In genomic region chr4:120994521-120994920, GRCh38 we compare ENCODE assay signal across 15 cellular contexts.
DNase-seq lines count a peak whose midpoint lies in the region; ATAC-seq and TF ChIP-seq lines count a peak whose summit lies in the region.
"Had no signal": no experiment of that assay in that cellular context is flagged by ENCODE, and none has a peak within 500 bp of the region (broad histone marks: within the 10 kb centered on the region; RNA-seq: fewer than 3 reads in every experiment).

No MANE protein-coding gene starts in this region.

- H2BK15ac ChIP-seq in H9 (ENCODE audit: low read depth, low read length) = no peak overlapping the region

- H4K8ac ChIP-seq in H9 (replicated peaks; ENCODE audit: insufficient read length, low read depth, low read length) = no peak overlapping the region

- no peak overlapping the region for H3K4me3 ChIP-seq in upper lobe of left lung
- H3K4me3 ChIP-seq: BLaER1 treated with 17β-estradiol and CSF1 and Interleukin-3, amounts not matched to agents 10 nM and 100 nM; GM12878; GM23248; HAP-1; K562 had no signal

- no peaks in the 10 kb centered on the region for H3K9me3 ChIP-seq in H9 (ENCODE audit: control insufficient read depth, low read depth, low read length)
- no peaks in the 10 kb centered on the region for H3K9me3 ChIP-seq in upper lobe of left lung
- H3K9me3 ChIP-seq: BLaER1 treated with 17β-estradiol and CSF1 and Interleukin-3, amounts not matched to agents 10 nM and 100 nM; HAP-1 had no signal

- no peak overlapping the region for H3K14ac ChIP-seq in H9 (ENCODE audit: insufficient read depth, low read length)

- H3K36me3 Mint-ChIP-seq in H9 (ENCODE audit: insufficient read depth in 1 of 3, low read depth in 3 of 3) = no peaks in the 10 kb centered on the region; a peak in 1 of 7 replicates
- H3K36me3 Mint-ChIP-seq in naive thymus-derived CD8-positive, alpha-beta T cell = peaks cover 0 to 2% (median 0%) of the 10 kb centered on the region in 3 donors
- H3K36me3 Mint-ChIP-seq: CD4-positive, CD25-positive, alpha-beta regulatory T cell had no signal

- H3K18ac ChIP-seq in H9 (ENCODE audit: insufficient read length, low read depth, low read length) = no peak overlapping the region

- H3K27ac ChIP-seq in H9 (ENCODE audit: insufficient read length, low read depth, low read length) (no peak overlapping the region), upper lobe of left lung (no peak overlapping the region)
- H3K27ac ChIP-seq: BLaER1 treated with 17β-estradiol and CSF1 and Interleukin-3, amounts not matched to agents 10 nM and 100 nM; GM23248 had no signal

- H4K20me1 ChIP-seq in H9 (ENCODE audit: control insufficient read depth, insufficient read depth, insufficient read length) = no peaks in the 10 kb centered on the region
- H4K20me1 ChIP-seq: BLaER1 treated with 17β-estradiol and CSF1 and Interleukin-3, amounts not matched to agents 10 nM and 100 nM had no signal

- H2BK120ac ChIP-seq in H9 (ENCODE audit: low read depth, low read length, poor library complexity, severe bottlenecking) = no peak overlapping the region

- H2BK20ac ChIP-seq in H9 (ENCODE audit: low read depth, low read length, poor library complexity, severe bottlenecking) = no peak overlapping the region

- no peak overlapping the region for H3K23ac ChIP-seq in H9 (ENCODE audit: insufficient read length, low read depth, low read length)

- H3K4me3 Mint-ChIP-seq in H9 = no peak overlapping the region
- H3K4me3 Mint-ChIP-seq in naive thymus-derived CD8-positive, alpha-beta T cell = peak overlapping the region in 5 of 10 donors; percentile 17 to 70 (median 49)
- H3K4me3 Mint-ChIP-seq: CD4-positive, CD25-positive, alpha-beta regulatory T cell had no signal

- no peak overlapping the region for H3K9ac ChIP-seq in H9 (ENCODE audit: extremely low read depth, insufficient read length, low read length)
- H3K9ac ChIP-seq: BLaER1 treated with 17β-estradiol and CSF1 and Interleukin-3, amounts not matched to agents 10 nM and 100 nM; GM23248 had no signal

- H3K27ac Mint-ChIP-seq in H9 = no peak overlapping the region
- peak overlapping the region in 7 of 10 donors; percentile 7 to 75 (median 53) for H3K27ac Mint-ChIP-seq in naive thymus-derived CD8-positive, alpha-beta T cell
- H3K27ac Mint-ChIP-seq: CD4-positive, CD25-positive, alpha-beta regulatory T cell had no signal

- POLR2A ChIA-PET in naive thymus-derived CD8-positive, alpha-beta T cell (lab: Charles Lee) = interaction anchor here (1.4 kb wide), 1 partner anchor 9 kb away, joined by 4 read pairs; no protein-coding TSS in a partner anchor

- no peak overlapping the region for H3K56ac ChIP-seq in H9 (ENCODE audit: insufficient read length, low read depth, low read length)

- no peak for TF ChIP-seq POLR2A in upper lobe of left lung (IDR thresholded peaks at IDR 0.05)

- TF ChIP-seq CTCF in H9 (conservative IDR thresholded peaks at IDR 0.05) = no peak
- no peak for TF ChIP-seq CTCF in upper lobe of left lung (IDR thresholded peaks at IDR 0.05)

- H3K23me2 ChIP-seq in H9 (ENCODE audit: insufficient read length, low read depth, low read length, poor library complexity, severe bottlenecking) = no peaks in the 10 kb centered on the region

- TF ChIP-seq EP300 in upper lobe of left lung (IDR thresholded peaks at IDR 0.05) = no peak

- no peak overlapping the region for H2AK5ac ChIP-seq in H9 (ENCODE audit: insufficient read length, low read length)

- no peak overlapping the region for H2BK12ac ChIP-seq in H9 (ENCODE audit: insufficient read length, low read depth, low read length)

- H3K4me2 ChIP-seq in H9 (ENCODE audit: insufficient read depth, insufficient read length, low read length) = no peak overlapping the region
- H3K4me2 ChIP-seq: BLaER1 treated with 17β-estradiol and CSF1 and Interleukin-3, amounts not matched to agents 10 nM and 100 nM had no signal

- peak overlapping the region; percentile 48 for H2AFZ ChIP-seq in H9 (ENCODE audit: low read length)
- H2AFZ ChIP-seq: GM23248 had no signal

- H3K79me1 ChIP-seq in H9 (ENCODE audit: insufficient read depth, low read depth, low read length, poor library complexity, severe bottlenecking) = no peaks in the 10 kb centered on the region

- WGBS in H9 (ENCODE audit: extremely low coverage, insufficient read length, low lambda C conversion rate) = no CpG with 5 or more reads among the region's 1 CpG
- 100% methylated on average over 1 of the region's 1 CpG; no CpG with 5 or more reads in 1 of the 2 donors for WGBS in upper lobe of left lung, 2 donors

- no peaks in the 10 kb centered on the region for H3K27me3 Mint-ChIP-seq in H9 (ENCODE audit: low read depth)
- H3K27me3 Mint-ChIP-seq in naive thymus-derived CD8-positive, alpha-beta T cell = no peaks in the 10 kb centered on the region

- no peak overlapping the region for H4K91ac ChIP-seq in H9 (ENCODE audit: insufficient read length, low read depth, low read length)

- no peak overlapping the region for H3T11ph ChIP-seq in H9 (ENCODE audit: low read length)

- no peak overlapping the region for H2BK5ac ChIP-seq in H9 (ENCODE audit: insufficient read length, low read length)

- DNase-seq in NCI-H510A treated with DMSO at 0.1 percent for 48 hours (lab: John Stamatoyannopoulos, UW) (peak; percentile 27), NCI-H510A (lab: John Stamatoyannopoulos, UW) (no peak), H9 (no peak), NCI-H69 (lab: John Stamatoyannopoulos, UW) (peak; percentile 4), upper lobe of left lung (no peak)
- DNase-seq in naive thymus-derived CD8-positive, alpha-beta T cell = peak in 1 of 10 donors; percentile 9
- no peak for DNase-seq in stimulated activated CD4-positive, alpha-beta T cell treated with anti-CD3 and anti-CD28 coated beads, Interleukin-1b, Interleukin-23, amount 100 ng/mL, for 48 hours
- DNase-seq: ACHN; CD4-positive, CD25-positive, alpha-beta regulatory T cell; DMS79; GM23248 had no signal

- no peaks in the 10 kb centered on the region for H3K79me2 ChIP-seq in H9 (ENCODE audit: insufficient read depth, low read length)

- no peaks in the 10 kb centered on the region for H3K27me3 ChIP-seq in H9 (ENCODE audit: insufficient read depth, low read length)
- H3K27me3 ChIP-seq in upper lobe of left lung = no peaks in the 10 kb centered on the region
- H3K27me3 ChIP-seq: BLaER1 treated with 17β-estradiol and CSF1 and Interleukin-3, amounts not matched to agents 10 nM and 100 nM had no signal

- H3K36me3 ChIP-seq in upper lobe of left lung = no peaks in the 10 kb centered on the region
- H3K36me3 ChIP-seq: BLaER1 treated with 17β-estradiol and CSF1 and Interleukin-3, amounts not matched to agents 10 nM and 100 nM; HAP-1 had no signal

- no peaks in the 10 kb centered on the region; a peak in 2 of 5 replicates for H3K9me3 Mint-ChIP-seq in H9
- H3K9me3 Mint-ChIP-seq in naive thymus-derived CD8-positive, alpha-beta T cell = peaks cover 0 to 9% (median 4%) of the 10 kb centered on the region in 9 donors

- ATAC-seq in naive thymus-derived CD8-positive, alpha-beta T cell = peak in 1 of 2 donors; percentile 48
- ATAC-seq in upper lobe of left lung (ENCODE audit: low FRiP score in 2 of 2) = no peak
- ATAC-seq: GM12878, K562 had no signal

- no peak overlapping the region for H3K4ac ChIP-seq in H9 (ENCODE audit: low read depth, low read length)

- H3K4me1 ChIP-seq in H9 (ENCODE audit: insufficient read depth, low read length) (peaks cover 5% of the 10 kb centered on the region; the same call in 1 of the 2 replicates), upper lobe of left lung (no peaks in the 10 kb centered on the region)
- H3K4me1 ChIP-seq: BLaER1 treated with 17β-estradiol and CSF1 and Interleukin-3, amounts not matched to agents 10 nM and 100 nM; HAP-1 had no signal

- no peak overlapping the region for H4K5ac ChIP-seq in H9 (ENCODE audit: insufficient read length, low read depth, low read length)

- H3K4me1 Mint-ChIP-seq in H9 = peaks cover 11 to 12% of the 10 kb centered on the region in 2 experiments
- peaks cover 11 to 46% (median 31%) of the 10 kb centered on the region in 4 donors for H3K4me1 Mint-ChIP-seq in naive thymus-derived CD8-positive, alpha-beta T cell

Comparison
In these comparisons a context has a peak if more than half of its experiments do, and no peak if none do; other contexts are left out.
1. DNase-seq: peak in NCI-H510A treated with DMSO at 0.1 percent for 48 hours (single experiment) and NCI-H69 (single experiment); none in NCI-H510A (single experiment), H9 (single experiment), upper lobe of left lung (0 of 2) and stimulated activated CD4-positive, alpha-beta T cell treated with anti-CD3 and anti-CD28 coated beads, Interleukin-1b, Interleukin-23, amount 100 ng/mL, for 48 hours (single experiment).
2. H3K27ac Mint-ChIP-seq: peak in naive thymus-derived CD8-positive, alpha-beta T cell (7 of 10); none in H9 (0 of 3).